8 cellular contexts compared by ENCODE assay signal in genomic region chr7:6447589-6448210, GRCh38. TPM values are rescaled to one million over a fixed set of nuclear protein-coding genes. Genes with fewer than 3 reads are reported as not detected.
A peak's percentile ranks its signal among the peaks of the same experiment; 100 is the strongest.
DNase-seq lines count a peak whose midpoint lies in the region; ATAC-seq and TF ChIP-seq lines count a peak whose summit lies in the region.

Gene DAGLB (minus strand): TSS chr7:6447954. CDS start chr7:6447842, 112 bp downstream.

- no peaks in the 10 kb centered on the region for H3K9me2 ChIP-seq in PC-9 (ENCODE audit: insufficient read depth)

- no TSS peak for BruUV-seq in PC-9 (replicated peaks; lab: Mats Ljungman, UMichigan)

- in situ Hi-C loops in KBM-7 (cut with MboI; ENCODE audit: low pct_unique_long_range_greater_than_20kb, low sequenced_read_pairs) = no loop called here

- H3K27ac ChIP-seq in PC-9 = peak within 1 kb of the TSS; percentile 96

- H3K4me3 ChIP-seq in PC-9 (peak within 1 kb of the TSS; percentile 93), epithelial cell of proximal tubule (ENCODE audit: low read depth, low read length) (peak within 1 kb of the TSS; percentile 99)

- peak within 1 kb of the TSS; percentile 86 for H3K4me2 ChIP-seq in PC-9

- H3K9me3 ChIP-seq in PC-9 (ENCODE audit: insufficient read depth, low read depth) = no peaks in the 10 kb centered on the region

- H3K79me2 ChIP-seq in PC-9 (ENCODE audit: low read depth) = peaks cover 43% of the 10 kb centered on the region

- peak within 1 kb of the TSS; percentile 98 for H2AFZ ChIP-seq in PC-9

- DNase-seq in DMS153 treated with DMSO at 0.1 percent for 48 hours (lab: John Stamatoyannopoulos, UW; ENCODE audit: unreplicated experiment) = peak; percentile 97
- peak; percentile 92 for DNase-seq in KBM-7
- DNase-seq in PC-9 = peak; percentile 85 to 97
- peak; percentile 97 for DNase-seq in activated T-cell treated with anti-CD3 and anti-CD28 coated beads, Interleukin-2, amount 50 U/mL, for 1 hour
- DNase-seq in epithelial cell of proximal tubule (ENCODE audit: low read depth) = no peak
- peak; percentile 96 for DNase-seq in mucosa of gallbladder (ENCODE audit: low spot score)
- DNase-seq in stimulated activated CD8-positive, alpha-beta memory T cell treated with anti-CD3 and anti-CD28 coated beads, Interleukin-4, amount 100 ng/mL, for 24 hours (ENCODE audit: low read depth) = peak; percentile 94

- H4K20me1 ChIP-seq in PC-9 (ENCODE audit: insufficient read depth) = peaks cover 5% of the 10 kb centered on the region; the same call in 1 of the 2 replicates

- H3F3A ChIP-seq in PC-9 (ENCODE audit: insufficient read depth, low read depth) = peaks cover 57% of the 10 kb centered on the region

- peak; percentile 84 for ATAC-seq in GM21723 (IDR thresholded peaks at IDR 0.05; ENCODE audit: unreplicated experiment)

- TF ChIP-seq CTCF in PC-9 (conservative IDR thresholded peaks at IDR 0.05) (no peak; the same call in 1 of the 2 replicates), epithelial cell of proximal tubule (conservative IDR thresholded peaks at IDR 0.05; ENCODE audit: low read depth, low read length) (no peak)

- POLR2A ChIA-PET in PC-9 (lab: Charles Lee; ENCODE audit: unreplicated experiment) = interaction anchor here (0.7 kb wide), 4 partner anchors 10 to 1763 kb away, joined by 3 to 24 read pairs (median 12); no protein-coding TSS in a partner anchor

- H3K4me1 ChIP-seq in PC-9 (replicated peaks; ENCODE audit: insufficient read depth) = peaks cover 40% of the 10 kb centered on the region

- CTCF ChIA-PET in PC-9 (lab: Charles Lee) = interaction anchor here (0.6 to 0.7 kb wide), 2 partner anchors 13 to 450 kb away, joined by 4 to 6 read pairs; no protein-coding TSS in a partner anchor

- intact Hi-C loops in PC-9 (cut with micrococcal nuclease; ENCODE audit: unreplicated experiment) = loop anchor here (5.0 to 10.0 kb wide), 2 partner anchors 165 to 477 kb away; no protein-coding TSS in a partner anchor

- H3K36me3 ChIP-seq in PC-9 (ENCODE audit: low read depth) = peaks cover 12% of the 10 kb centered on the region

- H3K27me3 ChIP-seq in PC-9 (ENCODE audit: insufficient read depth, low read depth) = no peaks in the 10 kb centered on the region

RNA-seq across cellular contexts. Expression of gene DAGLB, which starts in this region (rescaled TPM):
- total RNA-seq in PC-9 (2021) = 46.7 and 56.4 TPM in 2 replicates
- total RNA-seq in epithelial cell of proximal tubule = 7.3 and 10.9 TPM in 2 replicates
- 28.8 TPM for total RNA-seq in mucosa of gallbladder
